In genomic region chr15:60972301-60972700, GRCh38 we compare ENCODE assay signal across 23 cellular contexts.
DNase-seq lines count a peak whose midpoint lies in the region; ATAC-seq, FAIRE-seq and TF ChIP-seq lines count a peak whose summit lies in the region.
"Had no signal": no experiment of that assay in that cellular context is flagged by ENCODE, and none has a peak within 500 bp of the region (broad histone marks: within the 10 kb centered on the region; RNA-seq: fewer than 3 reads in every experiment).

No MANE protein-coding gene starts in this region.

- no peaks in the 10 kb centered on the region for H4K20me1 ChIP-seq in endothelial cell of umbilical vein (replicated peaks; ENCODE audit: control insufficient read depth, extremely low read depth, insufficient read depth, low read length)

- H3K9me1 ChIP-seq in endothelial cell of umbilical vein (replicated peaks; ENCODE audit: control insufficient read depth, extremely low read depth, insufficient read depth, low read length): no peaks in the 10 kb centered on the region

- H3K27me3 ChIP-seq in BJ (ENCODE audit: control insufficient read depth, insufficient read depth, low read length): no peaks in the 10 kb centered on the region
- H3K27me3 ChIP-seq in endothelial cell of umbilical vein (ENCODE audit: control insufficient read depth in 2 of 2, insufficient read depth in 2 of 2, low read length in 2 of 2): no peaks in the 10 kb centered on the region
- H3K27me3 ChIP-seq in muscle layer of colon (ENCODE audit: control insufficient read depth in 1 of 2, insufficient read depth in 2 of 2, low read length in 2 of 2): no peaks in the 10 kb centered on the region
- H3K27me3 ChIP-seq in left lung: no peaks in the 10 kb centered on the region
- H3K27me3 ChIP-seq: gastrocnemius medialis had no signal

- H3K27ac ChIP-seq in endothelial cell of umbilical vein (ENCODE audit: insufficient read depth, low read depth, low read length): peak overlapping the region; percentile 85
- peak overlapping the region; percentile 7 for H3K27ac ChIP-seq in muscle layer of colon (ENCODE audit: low read depth, low read length)
- no peak overlapping the region for H3K27ac ChIP-seq in left lung
- H3K27ac ChIP-seq: coronary artery, gastrocnemius medialis, SK-N-MC had no signal

- dilution Hi-C loops in endothelial cell of umbilical vein (cut with MboI; ENCODE audit: extremely low pct_ligation_motif_present, low sequenced_read_pairs): no loop called here

- intact Hi-C loops in endothelial cell of umbilical vein (cut with micrococcal nuclease) (loop anchor here (5.0 kb wide), 1 partner anchor 385 kb away; no protein-coding TSS in a partner anchor), left lung (cut with DNase I) (no loop called here)

- peak; percentile 33 for FAIRE-seq in endothelial cell of umbilical vein (lab: Jason Lieb, UNC)
- FAIRE-seq: islet of Langerhans had no signal

- CTCF ChIA-PET in BJ (lab: Yijun Ruan, JAX) (interaction anchor here (1.3 kb wide), 1 partner anchor 10 kb away, joined by 4 read pairs; no protein-coding TSS in a partner anchor), endothelial cell of umbilical vein (lab: Charles Lee) (interaction anchor here (0.9 to 2.2 kb wide), 4 partner anchors 10 to 862 kb away, joined by 3 to 8 read pairs (median 6); no protein-coding TSS in a partner anchor)

- no peak overlapping the region for H3K4me3 ChIP-seq in BJ (ENCODE audit: low read depth, low read length)
- H3K4me3 ChIP-seq in endothelial cell of umbilical vein (replicated peaks in 1 of 3; ENCODE audit: insufficient read depth in 1 of 3, low read depth in 1 of 3, low read length in 3 of 3): no peak overlapping the region
- H3K4me3 ChIP-seq in muscle layer of colon (ENCODE audit: low read depth in 1 of 2, low read length in 2 of 2): no peak overlapping the region
- no peak overlapping the region for H3K4me3 ChIP-seq in left lung
- H3K4me3 ChIP-seq: coronary artery, gastrocnemius medialis, GM23338, mucosa of descending colon, SK-N-MC had no signal

- H3K4me2 ChIP-seq in endothelial cell of umbilical vein (ENCODE audit: insufficient read depth, low read length): peak overlapping the region; percentile 33
- H3K4me2 ChIP-seq: GM23338 had no signal

- no peaks in the 10 kb centered on the region for H3K79me2 ChIP-seq in endothelial cell of umbilical vein (ENCODE audit: control insufficient read depth, insufficient read depth, low read length)

- H3K9me3 ChIP-seq in endothelial cell of umbilical vein (replicated peaks; ENCODE audit: control insufficient read depth, insufficient read depth, low read length) (no peaks in the 10 kb centered on the region), muscle layer of colon (ENCODE audit: low read length) (no peaks in the 10 kb centered on the region), left lung (no peaks in the 10 kb centered on the region)
- H3K9me3 ChIP-seq: gastrocnemius medialis, mucosa of descending colon had no signal

- DNase-seq in BJ (ENCODE audit: low read depth): peak; percentile 59
- peak; percentile 29 for DNase-seq in RKO (ENCODE audit: low spot score)
- peak; percentile 25 for DNase-seq in endothelial cell of umbilical vein (ENCODE audit: low read depth, low spot score)
- no peak for DNase-seq in iPS-NIHi7 (ENCODE audit: extremely low spot score)
- DNase-seq in LoVo (ENCODE audit: low spot score): no peak
- DNase-seq in left lung: no peak
- no peak for DNase-seq in stimulated activated CD4-positive, alpha-beta T cell treated with anti-CD3 and anti-CD28 coated beads, Interleukin-2, amount 100 ng/mL, for 24 hours
- DNase-seq: activated B cell treated with CpG ODN at 0.5 μM for 24 hours; activated CD8-positive, alpha-beta memory T cell treated with anti-CD3 and anti-CD28 coated beads, Interleukin-2, amount 50 U/mL, for 4 hours; activated naive CD4-positive, alpha-beta T cell treated with anti-CD3 and anti-CD28 coated beads, Interleukin-2, amount 50 U/mL, for 16 hours; gastrocnemius medialis; GF-D8; Karpas-422; mucosa of descending colon; NCI-H2081; posterior cingulate gyrus; stimulated activated CD4-positive, alpha-beta T cell treated with anti-CD3 and anti-CD28 coated beads, Interleukin-4, amount 100 ng/mL, for 1 hour had no signal

- POLR2A ChIA-PET in BJ (lab: Charles Lee): interaction anchor here (0.7 kb wide), 1 partner anchor 373 kb away, joined by 3 read pairs; no protein-coding TSS in a partner anchor
- POLR2A ChIA-PET in endothelial cell of umbilical vein (lab: Charles Lee): no interaction called here

- no peak overlapping the region for H2AFZ ChIP-seq in endothelial cell of umbilical vein (ENCODE audit: low read depth, low read length)
- H2AFZ ChIP-seq: GM23338 had no signal

- BruUV-seq in endothelial cell of umbilical vein (replicated peaks; lab: Mats Ljungman, UMichigan): TSS peak; percentile 77

- no peak for ATAC-seq in left lung
- ATAC-seq: gastrocnemius medialis; mucosa of descending colon; stimulated activated effector memory CD8-positive, alpha-beta T cell treated with anti-CD3 and anti-CD28 coated beads, Interleukin-12 subunit alpha, Interleukin-12 subunit beta, amount 100 ng/mL, for 72 hours had no signal

- H3K4me1 ChIP-seq in endothelial cell of umbilical vein (ENCODE audit: control insufficient read depth, extremely low read depth, insufficient read depth, low read length) (peaks cover 53% of the 10 kb centered on the region), muscle layer of colon (ENCODE audit: insufficient read depth, low read length) (peaks cover 36% of the 10 kb centered on the region), left lung (no peaks in the 10 kb centered on the region)

- TF ChIP-seq CTCF in BJ (IDR thresholded peaks at IDR 0.05; ENCODE audit: insufficient read depth, low read depth, low read length): no peak
- no peak for TF ChIP-seq CTCF in endothelial cell of umbilical vein (IDR thresholded peaks at IDR 0.05; ENCODE audit: extremely low read depth in 1 of 2, insufficient read depth in 1 of 2, low read depth in 1 of 2, low read length in 2 of 2)
- no peak for TF ChIP-seq CTCF in left lung (IDR thresholded peaks at IDR 0.05)

- H3K36me3 ChIP-seq in BJ (ENCODE audit: control insufficient read depth, insufficient read depth, low read length) (no peaks in the 10 kb centered on the region), endothelial cell of umbilical vein (ENCODE audit: control insufficient read depth in 2 of 2, extremely low read depth in 1 of 2, insufficient read depth in 2 of 2, low read length in 2 of 2) (no peaks in the 10 kb centered on the region), muscle layer of colon (ENCODE audit: insufficient read depth, low read length) (no peaks in the 10 kb centered on the region), left lung (no peaks in the 10 kb centered on the region)
- H3K36me3 ChIP-seq: gastrocnemius medialis had no signal

- TF ChIP-seq POLR2A in endothelial cell of umbilical vein (IDR thresholded peaks at IDR 0.05; ENCODE audit: low read depth, low read length): no peak

- H3K9ac ChIP-seq in endothelial cell of umbilical vein (replicated peaks; ENCODE audit: extremely low read depth, insufficient read depth, low read length) (peak overlapping the region; percentile 30), muscle layer of colon (ENCODE audit: low read length) (no peak overlapping the region)

TF ChIP-seq in endothelial cell of umbilical vein, 7 proteins besides CTCF, POLR2A, EP300 and RAD21:
- TF ChIP-seq JUN (IDR thresholded peaks at IDR 0.05; ENCODE audit: borderline replicate concordance, insufficient read depth, insufficient read length, low read depth): no peak
- no peak for TF ChIP-seq FOS (IDR thresholded peaks at IDR 0.05; ENCODE audit: borderline replicate concordance, insufficient read depth, low read length)
- TF ChIP-seq POLR2AphosphoS5 (IDR thresholded peaks at IDR 0.05; ENCODE audit: insufficient read depth, low read depth, low read length): no peak
- no peak for TF ChIP-seq GATA2 (IDR thresholded peaks at IDR 0.05; ENCODE audit: insufficient read depth, insufficient read length, low read depth, low read length)
- no peak for TF ChIP-seq EZH2 (IDR thresholded peaks at IDR 0.05; ENCODE audit: borderline replicate concordance, low read depth, low read length, severe bottlenecking)
- TF ChIP-seq MAX (IDR thresholded peaks at IDR 0.05; ENCODE audit: insufficient read depth, insufficient read length): no peak
- no peak for TF ChIP-seq MYC (IDR thresholded peaks at IDR 0.05; ENCODE audit: low read depth, low read length)

Comparison
In these comparisons a context has a peak if more than half of its experiments do, and no peak if none do; other contexts are left out.
1. DNase-seq: peak in BJ (single experiment), RKO (single experiment) and endothelial cell of umbilical vein (single experiment); none in iPS-NIHi7 (single experiment), LoVo (single experiment), left lung (0 of 2) and stimulated activated CD4-positive, alpha-beta T cell treated with anti-CD3 and anti-CD28 coated beads, Interleukin-2, amount 100 ng/mL, for 24 hours (0 of 2).
2. H3K27ac ChIP-seq: peak in endothelial cell of umbilical vein (single experiment) and muscle layer of colon (single experiment); none in left lung (0 of 2).